ENCODE assay signal across 12 cellular contexts in genomic region chr5:76607353-76607871, GRCh38. TPM values are rescaled to one million over a fixed set of nuclear protein-coding genes. Genes with fewer than 3 reads are reported as not detected.
A peak's percentile ranks its signal among the peaks of the same experiment; 100 is the strongest.
DNase-seq lines count a peak whose midpoint lies in the region; ATAC-seq and TF ChIP-seq lines count a peak whose summit lies in the region.
"Had no signal": no experiment of that assay in that cellular context is flagged by ENCODE, and none has a peak within 500 bp of the region (broad histone marks: within the 10 kb centered on the region; RNA-seq: fewer than 3 reads in every experiment).

No MANE protein-coding gene starts in this region.

- no peaks in the 10 kb centered on the region for H3K27me3 Mint-ChIP-seq in CD4-positive, alpha-beta T cell

- peaks cover 23% of the 10 kb centered on the region for H3K4me1 Mint-ChIP-seq in CD4-positive, alpha-beta T cell (ENCODE audit: low read depth)

- H3K9me3 Mint-ChIP-seq in CD4-positive, alpha-beta T cell, result no peaks in the 10 kb centered on the region

- DNase-seq in CD4-positive, alpha-beta T cell, result peak in 1 of 10 experiments; percentile 5
- DNase-seq in astrocyte of the cerebellum (ENCODE audit: low read depth), result peak; percentile 28
- DNase-seq in OCI-M1 (lab: John Stamatoyannopoulos, UW), result no peak
- no peak for DNase-seq in NCI-H1417 (lab: John Stamatoyannopoulos, UW)
- DNase-seq: effector memory CD4-positive, alpha-beta T cell; MM.1S; stimulated activated CD4-positive, alpha-beta T cell treated with anti-CD3 and anti-CD28 coated beads, Interleukin-4, amount 100 ng/mL, for 24 hours; T-helper 9 cell had no signal

- in situ Hi-C loops in astrocyte of the cerebellum (cut with HindIII; ENCODE audit: low sequenced_read_pairs), result no loop called here

- peaks cover 0 to 19% of the 10 kb centered on the region in 2 donors for H3K4me1 ChIP-seq in muscle layer of duodenum (ENCODE audit: control insufficient read depth in 1 of 2, insufficient read depth in 2 of 2, low read length in 2 of 2)

- H3K9me3 ChIP-seq in CD4-positive, alpha-beta T cell (ENCODE audit: control insufficient read depth, low read length), result no peaks in the 10 kb centered on the region
- no peaks in the 10 kb centered on the region for H3K9me3 ChIP-seq in muscle layer of duodenum (ENCODE audit: control insufficient read depth in 1 of 2, low read length in 2 of 2)

- no peaks in the 10 kb centered on the region for H3K27me3 ChIP-seq in CD4-positive, alpha-beta T cell (ENCODE audit: control insufficient read depth, insufficient read depth, low read length)
- H3K27me3 ChIP-seq in muscle layer of duodenum (ENCODE audit: low read depth, low read length), result no peaks in the 10 kb centered on the region

- peaks cover 92% of the 10 kb centered on the region for H3K36me3 Mint-ChIP-seq in CD4-positive, alpha-beta T cell (ENCODE audit: low read depth)

- intact Hi-C loops in CD4-positive, alpha-beta T cell (cut with DNase I, micrococcal nuclease), result loop anchor here in 1 of 2 experiments (10.0 kb wide), 1 partner anchor 407 kb away; no protein-coding TSS in a partner anchor

- H3K4me3 Mint-ChIP-seq in CD4-positive, alpha-beta T cell, result peak overlapping the region; percentile 52

- CTCF ChIA-PET in CD4-positive, alpha-beta T cell (lab: Charles Lee), result interaction anchor here (1.4 kb wide), 1 partner anchor 167 kb away, joined by 4 read pairs; no protein-coding TSS in a partner anchor

- H3K4me3 ChIP-seq in astrocyte of the cerebellum (ENCODE audit: low read depth, low read length), result no peak overlapping the region
- H3K4me3 ChIP-seq in muscle layer of duodenum (ENCODE audit: low read depth in 1 of 2, low read length in 2 of 2), result peak overlapping the region in 1 of 2 donors; percentile 21

- POLR2A ChIA-PET in CD4-positive, alpha-beta T cell (lab: Charles Lee), result no interaction called here

- TF ChIP-seq CTCF in CD4-positive, alpha-beta T cell (IDR thresholded peaks at IDR 0.05), result no peak
- TF ChIP-seq CTCF in astrocyte of the cerebellum (IDR thresholded peaks at IDR 0.05; ENCODE audit: low read depth, low read length, missing control alignments), result no peak

- H3K27ac Mint-ChIP-seq in CD4-positive, alpha-beta T cell, result peak overlapping the region; percentile 87

- H3K27ac ChIP-seq in CD4-positive, alpha-beta T cell (ENCODE audit: low read depth, low read length), result peak overlapping the region; percentile 33
- peak overlapping the region; percentile 12 for H3K27ac ChIP-seq in muscle layer of duodenum (ENCODE audit: low read length)

- ATAC-seq in CD4-positive, alpha-beta T cell (ENCODE audit: poor library complexity), result peak; percentile 67
- peak; percentile 48 for ATAC-seq in HG02642 (IDR thresholded peaks at IDR 0.05; ENCODE audit: poor library complexity, unreplicated experiment)
- no peak for ATAC-seq in GM19351 (IDR thresholded peaks at IDR 0.05; ENCODE audit: unreplicated experiment)
- ATAC-seq in HG02884 (IDR thresholded peaks at IDR 0.05; ENCODE audit: unreplicated experiment), result no peak

- H3K36me3 ChIP-seq in muscle layer of duodenum (ENCODE audit: control insufficient read depth in 1 of 2, insufficient read depth in 2 of 2, low read length in 2 of 2), result peaks cover 0 to 5% of the 10 kb centered on the region in 2 donors

RNA-seq across cellular contexts. Expression of gene F2RL2, which starts 15.8 kb away (rescaled TPM):
- total RNA-seq in CD4-positive, alpha-beta T cell, result not detected

Comparison
In these comparisons a context has a peak if more than half of its experiments do, and no peak if none do; other contexts are left out.
1. ATAC-seq: peak in CD4-positive, alpha-beta T cell (single experiment) and HG02642 (single experiment); none in GM19351 (single experiment) and HG02884 (single experiment).